In the genomic region with DNA sequence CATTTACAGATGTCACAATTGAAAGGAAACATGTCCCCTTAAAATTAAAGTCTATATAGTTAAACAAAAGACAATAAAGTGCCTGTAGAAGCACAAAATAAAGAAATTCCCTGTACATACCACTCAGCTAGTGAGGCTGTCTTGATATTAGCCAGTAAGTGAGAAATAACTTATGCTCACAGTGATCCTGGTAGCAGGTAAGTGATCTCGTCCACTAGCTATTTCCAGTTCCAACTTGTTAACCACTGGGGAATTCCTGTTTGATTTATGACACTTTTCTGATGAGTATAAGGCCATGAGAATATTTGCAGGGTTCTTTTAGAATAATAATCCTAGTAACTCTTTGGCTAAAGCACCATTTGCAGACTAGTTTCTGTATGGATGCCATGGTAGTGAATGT, we compare ENCODE assay signal across 19 cellular contexts.
DNase-seq lines count a peak whose midpoint lies in the region; ATAC-seq and TF ChIP-seq lines count a peak whose summit lies in the region.
"Had no signal": no experiment of that assay in that cellular context is flagged by ENCODE, and none has a peak within 500 bp of the region (broad histone marks: within the 10 kb centered on the region; RNA-seq: fewer than 3 reads in every experiment).

No MANE protein-coding gene starts in this region.

- H3K27ac ChIP-seq in foreskin keratinocyte (no peak overlapping the region), testis (no peak overlapping the region)
- H3K27ac ChIP-seq: prostate gland had no signal

- 89 to 93% methylated on average over 1 of the region's 1 CpG for WGBS in testis, 2 donors

- peaks cover 5 to 23% of the 10 kb centered on the region in 2 donors for H3K9me3 Mint-ChIP-seq in activated naive CD4-positive, alpha-beta T cell treated with anti-CD3 and anti-CD28 coated beads, Interleukin-2, amount 50 U/mL, for 72 hours
- peaks cover 10% of the 10 kb centered on the region for H3K9me3 Mint-ChIP-seq in activated T-helper 17 cell treated with anti-CD3 and anti-CD28 coated beads, Interleukin-2, amount 50 U/mL, for 72 hours
- H3K9me3 Mint-ChIP-seq in stimulated activated naive CD8-positive, alpha-beta T cell treated with anti-CD3 and anti-CD28 coated beads, Interleukin-15, Interleukin-2, amounts not matched to agents 100 ng/mL and 50 ng/mL, for 24 hours = peaks cover 22% of the 10 kb centered on the region

- intact Hi-C loops in testis (cut with DNase I; ENCODE audit: low total_unique reads) = no loop called here

- H3K36me3 Mint-ChIP-seq in activated naive CD4-positive, alpha-beta T cell treated with anti-CD3 and anti-CD28 coated beads, Interleukin-2, amount 50 U/mL, for 72 hours = peaks cover 23 to 94% of the 10 kb centered on the region in 2 donors
- peaks cover 100% of the 10 kb centered on the region for H3K36me3 Mint-ChIP-seq in activated T-helper 17 cell treated with anti-CD3 and anti-CD28 coated beads, Interleukin-2, amount 50 U/mL, for 72 hours (ENCODE audit: low read depth)
- H3K36me3 Mint-ChIP-seq in stimulated activated naive CD8-positive, alpha-beta T cell treated with anti-CD3 and anti-CD28 coated beads, Interleukin-15, Interleukin-2, amounts not matched to agents 100 ng/mL and 50 ng/mL, for 24 hours (ENCODE audit: low read depth) = peaks cover 95% of the 10 kb centered on the region

- no peaks in the 10 kb centered on the region for H3K27me3 ChIP-seq in foreskin keratinocyte
- H3K27me3 ChIP-seq in testis = no peaks in the 10 kb centered on the region
- H3K27me3 ChIP-seq: MG63 had no signal

- no peaks in the 10 kb centered on the region for H3K9me3 ChIP-seq in testis
- H3K9me3 ChIP-seq: MG63, prostate gland had no signal

- no peaks in the 10 kb centered on the region for H3K27me3 Mint-ChIP-seq in activated T-helper 17 cell treated with anti-CD3 and anti-CD28 coated beads, Interleukin-2, amount 50 U/mL, for 72 hours
- no peaks in the 10 kb centered on the region for H3K27me3 Mint-ChIP-seq in stimulated activated naive CD8-positive, alpha-beta T cell treated with anti-CD3 and anti-CD28 coated beads, Interleukin-15, Interleukin-2, amounts not matched to agents 100 ng/mL and 50 ng/mL, for 24 hours
- H3K27me3 Mint-ChIP-seq: activated B cell treated with CpG ODN at 0.5 μM for 24 hours; dendritic cell treated with granulocyte-macrophage colony-stimulating factor and Interleukin-4, amounts not matched to agents 40 ng/mL and 50 ng/mL, for 4 days; IgD-negative memory B cell had no signal

- peaks cover 6% of the 10 kb centered on the region for H3K4me1 Mint-ChIP-seq in activated T-helper 17 cell treated with anti-CD3 and anti-CD28 coated beads, Interleukin-2, amount 50 U/mL, for 72 hours
- peaks cover 28% of the 10 kb centered on the region for H3K4me1 Mint-ChIP-seq in stimulated activated naive CD8-positive, alpha-beta T cell treated with anti-CD3 and anti-CD28 coated beads, Interleukin-15, Interleukin-2, amounts not matched to agents 100 ng/mL and 50 ng/mL, for 24 hours (ENCODE audit: low read depth)
- H3K4me1 Mint-ChIP-seq: activated B cell treated with CpG ODN at 0.5 μM for 24 hours, CD14-positive monocyte, IgD-negative memory B cell had no signal

- TF ChIP-seq CTCF in foreskin keratinocyte (conservative IDR thresholded peaks at IDR 0.05) (no peak), testis (IDR thresholded peaks at IDR 0.05) (no peak)

- H3K4me3 ChIP-seq in testis = no peak overlapping the region
- H3K4me3 ChIP-seq: MG63, mucosa of descending colon, prostate gland had no signal

- ATAC-seq in activated naive CD4-positive, alpha-beta T cell treated with anti-CD3 and anti-CD28 coated beads, Interleukin-2, amount 50 U/mL, for 72 hours = peak; percentile 81
- peak; percentile 90 for ATAC-seq in activated T-helper 17 cell treated with anti-CD3 and anti-CD28 coated beads, Interleukin-2, amount 50 U/mL, for 72 hours (replicated peaks)
- ATAC-seq in foreskin keratinocyte = peak; percentile 68
- ATAC-seq: left ventricle myocardium superior, mucosa of descending colon had no signal

- peak overlapping the region in 1 of 2 donors; percentile 10 for H3K27ac Mint-ChIP-seq in activated naive CD4-positive, alpha-beta T cell treated with anti-CD3 and anti-CD28 coated beads, Interleukin-2, amount 50 U/mL, for 72 hours
- peak overlapping the region; percentile 16 for H3K27ac Mint-ChIP-seq in activated T-helper 17 cell treated with anti-CD3 and anti-CD28 coated beads, Interleukin-2, amount 50 U/mL, for 72 hours
- H3K27ac Mint-ChIP-seq in stimulated activated naive CD8-positive, alpha-beta T cell treated with anti-CD3 and anti-CD28 coated beads, Interleukin-15, Interleukin-2, amounts not matched to agents 100 ng/mL and 50 ng/mL, for 24 hours = peak overlapping the region; percentile 77
- H3K27ac Mint-ChIP-seq: activated B cell treated with CpG ODN at 0.5 μM for 24 hours; CD14-positive monocyte; dendritic cell treated with granulocyte-macrophage colony-stimulating factor and Interleukin-4, amounts not matched to agents 40 ng/mL and 50 ng/mL, for 4 days had no signal

- no peaks in the 10 kb centered on the region for H3K36me3 ChIP-seq in testis (ENCODE audit: low read depth, missing control alignments)
- H3K36me3 ChIP-seq: MG63, prostate gland had no signal

- DNase-seq in activated naive CD4-positive, alpha-beta T cell treated with anti-CD3 and anti-CD28 coated beads, Interleukin-2, amount 50 U/mL, for 72 hours (ENCODE audit: low spot score in 2 of 2) = no peak
- DNase-seq in activated naive CD4-positive, alpha-beta T cell (lab: John Stamatoyannopoulos, UW) = no peak
- DNase-seq in foreskin keratinocyte (peak; percentile 25 to 58), DMS 273 (lab: John Stamatoyannopoulos, UW; ENCODE audit: unreplicated experiment) (no peak), ecto neural progenitor cell (ENCODE audit: low spot score) (no peak), testis (no peak)
- DNase-seq: activated B cell treated with CpG ODN at 0.5 μM for 24 hours; activated effector memory CD4-positive, alpha-beta T cell treated with Interleukin-2 at 50 U/mL for 16 hours; left ventricle myocardium superior; MG63; mucosa of descending colon; NCI-H146; NCI-H524 treated with DMSO at 0.1 percent for 48 hours had no signal

- TF ChIP-seq POLR2A in testis (IDR thresholded peaks at IDR 0.05) = no peak

- peak overlapping the region; percentile 3 for H3K4me3 Mint-ChIP-seq in activated T-helper 17 cell treated with anti-CD3 and anti-CD28 coated beads, Interleukin-2, amount 50 U/mL, for 72 hours
- H3K4me3 Mint-ChIP-seq in stimulated activated naive CD8-positive, alpha-beta T cell treated with anti-CD3 and anti-CD28 coated beads, Interleukin-15, Interleukin-2, amounts not matched to agents 100 ng/mL and 50 ng/mL, for 24 hours = no peak overlapping the region
- H3K4me3 Mint-ChIP-seq: activated B cell treated with CpG ODN at 0.5 μM for 24 hours; CD14-positive monocyte; dendritic cell treated with granulocyte-macrophage colony-stimulating factor and Interleukin-4, amounts not matched to agents 40 ng/mL and 50 ng/mL, for 4 days; IgD-negative memory B cell had no signal

- H3K4me1 ChIP-seq in foreskin keratinocyte (no peaks in the 10 kb centered on the region), testis (no peaks in the 10 kb centered on the region)
- H3K4me1 ChIP-seq: prostate gland had no signal

Comparison
In these comparisons a context has a peak if more than half of its experiments do, and no peak if none do; other contexts are left out.
1. DNase-seq: peak in foreskin keratinocyte (2 of 2); none in activated naive CD4-positive, alpha-beta T cell treated with anti-CD3 and anti-CD28 coated beads, Interleukin-2, amount 50 U/mL, for 72 hours (0 of 2), activated naive CD4-positive, alpha-beta T cell (0 of 4), DMS 273 (single experiment), ecto neural progenitor cell (single experiment) and testis (single experiment).
2. Peak in every context shown above with its lines, with median percentiles within 50 percentile points of each other: ATAC-seq.